33 cellular contexts compared by ENCODE assay signal in the genomic region with DNA sequence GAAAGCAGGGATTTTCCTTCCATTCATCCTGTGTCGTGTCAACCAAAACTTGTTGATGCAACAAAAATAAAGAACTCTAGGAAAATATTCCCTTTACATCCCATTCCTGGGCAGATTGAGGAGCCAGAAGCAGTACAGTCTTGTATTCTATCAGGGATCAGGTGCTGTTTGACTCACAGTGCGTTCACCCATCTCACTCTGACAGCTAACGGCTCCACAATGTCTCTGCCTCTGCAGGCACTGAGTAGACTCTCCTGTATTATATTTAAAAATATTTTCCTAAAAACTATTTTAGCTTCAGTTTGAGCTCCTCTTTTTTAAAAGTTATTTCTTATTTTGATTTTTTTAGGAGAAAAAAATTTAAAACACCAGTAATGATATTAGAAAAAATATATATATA.
"Had no signal": no experiment of that assay in that cellular context is flagged by ENCODE, and none has a peak within 500 bp of the region (broad histone marks: within the 10 kb centered on the region; RNA-seq: fewer than 3 reads in every experiment).

No MANE protein-coding gene starts in this region.

- H3K9me3 Mint-ChIP-seq: activated B cell treated with CpG ODN at 0.5 μM for 24 hours; activated CD4-positive, alpha-beta memory T cell treated with anti-CD3 and anti-CD28 coated beads, Interleukin-2, amount 10 ng/mL, durations not matched to agents 7 days and 5 days; activated naive CD8-positive, alpha-beta T cell treated with anti-CD3 and anti-CD28 coated beads, Interleukin-2, amount 10 ng/mL, durations not matched to agents 7 days and 5 days; activated T-cell treated with anti-CD3 and anti-CD28 coated beads, Interleukin-2, amount 50 U/mL, for 24 hours; endodermal cell; T-helper 1 cell treated with Interleukin-12 subunit alpha and Interleukin-12 subunit beta and Interleukin-4 antibody, amounts not matched to agents 30 μg/mL and 1 μg/mL, for 36 hours had no signal

- H3K9me3 ChIP-seq: ascending aorta, breast epithelium, esophagus muscularis mucosa, gastrocnemius medialis, heart right ventricle had no signal

- H3K27me3 Mint-ChIP-seq: activated B cell treated with CpG ODN at 0.5 μM for 24 hours; activated CD4-positive, alpha-beta memory T cell treated with anti-CD3 and anti-CD28 coated beads, Interleukin-2, amount 10 ng/mL, durations not matched to agents 7 days and 5 days; activated naive CD4-positive, alpha-beta T cell treated with anti-CD3 and anti-CD28 coated beads, Interleukin-2, amount 10 ng/mL, durations not matched to agents 7 days and 5 days; activated naive CD8-positive, alpha-beta T cell treated with anti-CD3 and anti-CD28 coated beads, Interleukin-2, amount 10 ng/mL, durations not matched to agents 7 days and 5 days; dendritic cell treated with granulocyte-macrophage colony-stimulating factor and Interleukin-4, amounts not matched to agents 40 ng/mL and 50 ng/mL, for 4 days; T-cell had no signal

- H3K36me3 Mint-ChIP-seq: activated naive CD4-positive, alpha-beta T cell treated with anti-CD3 and anti-CD28 coated beads, Interleukin-2, amount 10 ng/mL, durations not matched to agents 7 days and 5 days; activated naive CD4-positive, alpha-beta T cell treated with anti-CD3 and anti-CD28 coated beads, Interleukin-2, amount 50 U/mL, for 72 hours; activated naive CD8-positive, alpha-beta T cell treated with anti-CD3 and anti-CD28 coated beads, Interleukin-2, amount 10 ng/mL, durations not matched to agents 7 days and 5 days; brain; T-cell had no signal

- H3K4me3 ChIP-seq: ascending aorta, breast epithelium, cardiac muscle cell, coronary artery, dorsolateral prefrontal cortex, esophagus muscularis mucosa, gastrocnemius medialis, heart right ventricle had no signal

- ATAC-seq: activated CD4-positive, CD25-positive, alpha-beta regulatory T cell treated with anti-CD3 and anti-CD28 coated beads, Interleukin-2, amount 50 U/mL, for 24 hours; activated naive CD4-positive, alpha-beta T cell treated with anti-CD3 and anti-CD28 coated beads, Interleukin-2, amount 50 U/mL, for 72 hours; activated T-cell treated with anti-CD3 and anti-CD28 coated beads, Interleukin-2, amount 50 U/mL, for 72 hours; foreskin keratinocyte; gastrocnemius medialis; heart right ventricle; T-cell had no signal

- H3K36me3 ChIP-seq: ascending aorta, breast epithelium, cardiac muscle cell, esophagus muscularis mucosa, gastrocnemius medialis, heart right ventricle, WERI-Rb-1 had no signal

- H3K4me1 ChIP-seq: ascending aorta, breast epithelium, esophagus muscularis mucosa, foreskin keratinocyte, gastrocnemius medialis, heart right ventricle had no signal

- H3K27me3 ChIP-seq: ascending aorta, breast epithelium, cardiac muscle cell, esophagus muscularis mucosa, foreskin keratinocyte, gastrocnemius medialis had no signal

- H3K27ac Mint-ChIP-seq: activated B cell treated with CpG ODN at 0.5 μM for 24 hours; activated CD4-positive, alpha-beta memory T cell treated with anti-CD3 and anti-CD28 coated beads, Interleukin-2, amount 10 ng/mL, durations not matched to agents 7 days and 5 days; activated naive CD4-positive, alpha-beta T cell treated with anti-CD3 and anti-CD28 coated beads, Interleukin-2, amount 10 ng/mL, durations not matched to agents 7 days and 5 days; activated naive CD4-positive, alpha-beta T cell treated with anti-CD3 and anti-CD28 coated beads, Interleukin-2, amount 50 U/mL, for 72 hours; activated naive CD8-positive, alpha-beta T cell treated with anti-CD3 and anti-CD28 coated beads, Interleukin-2, amount 10 ng/mL, durations not matched to agents 7 days and 5 days; activated T-cell treated with anti-CD3 and anti-CD28 coated beads, Interleukin-2, amount 50 U/mL, for 24 hours; activated T-cell treated with anti-CD3 and anti-CD28 coated beads, Interleukin-2, amount 50 U/mL, for 72 hours; dendritic cell treated with granulocyte-macrophage colony-stimulating factor and Interleukin-4, amounts not matched to agents 40 ng/mL and 50 ng/mL, for 4 days; endodermal cell; T-cell; T-helper 1 cell treated with Interleukin-12 subunit alpha and Interleukin-12 subunit beta and Interleukin-4 antibody, amounts not matched to agents 30 μg/mL and 1 μg/mL, for 36 hours had no signal

- H3K27ac ChIP-seq: ascending aorta, breast epithelium, cardiac muscle cell, coronary artery, dorsolateral prefrontal cortex, esophagus muscularis mucosa, foreskin keratinocyte, gastrocnemius medialis, heart right ventricle, WERI-Rb-1 had no signal

- H3K4me1 Mint-ChIP-seq: activated B cell treated with CpG ODN at 0.5 μM for 24 hours; activated CD4-positive, alpha-beta memory T cell treated with anti-CD3 and anti-CD28 coated beads, Interleukin-2, amount 10 ng/mL, durations not matched to agents 7 days and 5 days; activated naive CD4-positive, alpha-beta T cell treated with anti-CD3 and anti-CD28 coated beads, Interleukin-2, amount 10 ng/mL, durations not matched to agents 7 days and 5 days; activated naive CD8-positive, alpha-beta T cell treated with anti-CD3 and anti-CD28 coated beads, Interleukin-2, amount 10 ng/mL, durations not matched to agents 7 days and 5 days; central memory CD8-positive, alpha-beta T cell; endodermal cell; T-cell had no signal

- H3K4me3 Mint-ChIP-seq: activated B cell treated with CpG ODN at 0.5 μM for 24 hours; activated CD4-positive, alpha-beta memory T cell treated with anti-CD3 and anti-CD28 coated beads, Interleukin-2, amount 10 ng/mL, durations not matched to agents 7 days and 5 days; activated naive CD4-positive, alpha-beta T cell treated with anti-CD3 and anti-CD28 coated beads, Interleukin-2, amount 10 ng/mL, durations not matched to agents 7 days and 5 days; activated naive CD8-positive, alpha-beta T cell treated with anti-CD3 and anti-CD28 coated beads, Interleukin-2, amount 10 ng/mL, durations not matched to agents 7 days and 5 days; activated T-cell treated with anti-CD3 and anti-CD28 coated beads, Interleukin-2, amount 50 U/mL, for 24 hours; activated T-cell treated with anti-CD3 and anti-CD28 coated beads, Interleukin-2, amount 50 U/mL, for 72 hours; brain; central memory CD8-positive, alpha-beta T cell; dendritic cell treated with granulocyte-macrophage colony-stimulating factor and Interleukin-4, amounts not matched to agents 40 ng/mL and 50 ng/mL, for 4 days; endodermal cell; T-cell; T-helper 1 cell treated with Interleukin-12 subunit alpha and Interleukin-12 subunit beta and Interleukin-4 antibody, amounts not matched to agents 30 μg/mL and 1 μg/mL, for 36 hours had no signal

- DNase-seq: activated B cell treated with CpG ODN at 0.5 μM for 24 hours; activated CD4-positive, alpha-beta memory T cell treated with anti-CD3 and anti-CD28 coated beads, Interleukin-2, amount 10 ng/mL, durations not matched to agents 7 days and 5 days; activated CD4-positive, alpha-beta T cell treated with anti-CD3 and anti-CD28 coated beads for 48 hours; activated CD8-positive, alpha-beta memory T cell treated with anti-CD3 and anti-CD28 coated beads, Interleukin-2, amount 50 U/mL, for 48 hours; activated gamma-delta T cell; activated naive CD4-positive, alpha-beta T cell; activated naive CD4-positive, alpha-beta T cell treated with anti-CD3 and anti-CD28 coated beads, Interleukin-2, amount 10 ng/mL, durations not matched to agents 7 days and 5 days; activated naive CD8-positive, alpha-beta T cell treated with anti-CD3 and anti-CD28 coated beads, Interleukin-2, amount 10 ng/mL, durations not matched to agents 7 days and 5 days; activated T-cell treated with anti-CD3 and anti-CD28 coated beads for 4 hours; activated T-cell treated with anti-CD3 and anti-CD28 coated beads, Interleukin-2, amount 50 U/mL, for 24 hours; activated T-cell treated with anti-CD3 and anti-CD28 coated beads, Interleukin-2, amount 50 U/mL, for 72 hours; dorsolateral prefrontal cortex; effector memory CD4-positive, alpha-beta T cell; endodermal cell; erythroblast; foreskin keratinocyte; gastrocnemius medialis; glutamatergic neuron; heart right ventricle; T-cell; T1000; WERI-Rb-1 had no signal
